15 cellular contexts compared by ENCODE assay signal in the genomic region with DNA sequence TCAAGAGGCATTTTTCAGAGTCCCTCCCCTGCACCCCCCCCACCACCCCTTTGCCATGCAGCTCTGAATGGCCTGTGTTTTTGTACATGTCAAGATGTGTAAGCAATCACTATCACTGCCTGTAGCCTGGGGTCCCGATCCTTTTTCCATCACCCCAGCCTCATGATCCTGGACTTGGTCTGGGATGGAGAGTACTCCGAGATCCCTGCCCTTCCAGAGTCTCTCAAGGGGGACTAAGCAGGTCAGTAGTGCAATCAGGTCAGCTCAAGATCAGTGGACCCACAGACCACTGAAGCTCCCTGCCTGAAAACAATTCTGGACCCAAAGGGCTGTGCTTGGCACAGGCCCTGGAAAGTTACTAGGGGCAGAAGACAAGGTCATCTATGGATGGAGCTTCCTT. TPM values are rescaled to one million over a fixed set of nuclear protein-coding genes. Genes with fewer than 3 reads are reported as not detected.
DNase-seq lines count a peak whose midpoint lies in the region; ATAC-seq, FAIRE-seq and TF ChIP-seq lines count a peak whose summit lies in the region.
"Had no signal": no experiment of that assay in that cellular context is flagged by ENCODE, and none has a peak within 500 bp of the region (broad histone marks: within the 10 kb centered on the region; RNA-seq: fewer than 3 reads in every experiment).

No MANE protein-coding gene starts in this region.

- H3K4me3 ChIP-seq in HepG2 (replicated peaks in 1 of 3; ENCODE audit: insufficient read depth in 1 of 3, low read depth in 2 of 3, low read length in 3 of 3) (no peak overlapping the region), right lobe of liver (no peak overlapping the region), KMS-11 (IDR thresholded peaks at IDR 0.05; ENCODE audit: insufficient read depth, low read depth, low read length) (no peak overlapping the region)
- H3K4me3 ChIP-seq: GM12878 had no signal

- intact Hi-C loops in HepG2 (cut with micrococcal nuclease; ENCODE audit: unreplicated experiment): no loop called here
- intact Hi-C loops in right lobe of liver (cut with DNase I): loop anchor here in 1 of 2 donors (5.0 kb wide), 1 partner anchor 35 kb away; no protein-coding TSS in a partner anchor

- no peak for TF ChIP-seq POLR2A in HepG2 (IDR thresholded peaks at IDR 0.05; ENCODE audit: insufficient read depth in 1 of 2, low read depth in 2 of 2, low read length in 2 of 2)
- no peak for TF ChIP-seq POLR2A in right lobe of liver (IDR thresholded peaks at IDR 0.05)

- no TSS peak for BruUV-seq in HepG2 (replicated peaks; lab: Mats Ljungman, UMichigan)

- TF ChIP-seq CTCF in HepG2 (CRISPR knock-in tag; IDR thresholded peaks at IDR 0.05) (no peak), right lobe of liver (IDR thresholded peaks at IDR 0.05) (no peak), KMS-11 (conservative IDR thresholded peaks at IDR 0.05; ENCODE audit: low read depth, low read length) (no peak)

- no peak for ATAC-seq in HepG2
- no peak for ATAC-seq in right lobe of liver
- no peak for ATAC-seq in GM18867 (IDR thresholded peaks at IDR 0.05; ENCODE audit: unreplicated experiment)
- no peak for ATAC-seq in GM18858 (IDR thresholded peaks at IDR 0.05; ENCODE audit: unreplicated experiment)
- ATAC-seq: PC-3 had no signal

- in situ Hi-C loops in HepG2 (cut with HindIII; ENCODE audit: extremely low pct_ligation_motif_present, low pct_unique_long_range_greater_than_20kb): no loop called here

- H3K27me3 ChIP-seq in HepG2 (ENCODE audit: control insufficient read depth in 1 of 2, insufficient read depth in 2 of 2, low read length in 2 of 2): no peaks in the 10 kb centered on the region
- no peaks in the 10 kb centered on the region for H3K27me3 ChIP-seq in right lobe of liver
- no peaks in the 10 kb centered on the region for H3K27me3 ChIP-seq in KMS-11 (ENCODE audit: insufficient read depth, low read depth)

- CTCF ChIA-PET in HepG2 (lab: Yijun Ruan, JAX; ENCODE audit: low intra/inter-chr PET ratio, low total read pairs): no interaction called here

- no peak for FAIRE-seq in HepG2 (lab: Jason Lieb, UNC)
- FAIRE-seq: GM12878 had no signal

- no peak for TF ChIP-seq RAD21 in HepG2 (CRISPR knock-in tag; IDR thresholded peaks at IDR 0.05)

- H3K9ac ChIP-seq in HepG2 (ENCODE audit: insufficient read depth, low read depth, low read length) (no peak overlapping the region), KMS-11 (no peak overlapping the region)

- POLR2A ChIA-PET in HepG2 (lab: Yijun Ruan, JAX): no interaction called here

- no peak overlapping the region for H2AFZ ChIP-seq in HepG2 (ENCODE audit: low read length)
- H2AFZ ChIP-seq in KMS-11 (ENCODE audit: low read depth): no peak overlapping the region

- no peaks in the 10 kb centered on the region for H3K36me3 ChIP-seq in HepG2 (replicated peaks in 1 of 2; ENCODE audit: control insufficient read depth in 1 of 2, insufficient read depth in 2 of 2, low read length in 2 of 2)
- no peaks in the 10 kb centered on the region for H3K36me3 ChIP-seq in right lobe of liver
- no peaks in the 10 kb centered on the region for H3K36me3 ChIP-seq in KMS-11 (ENCODE audit: insufficient read depth)

- H3K4me2 ChIP-seq in HepG2 (ENCODE audit: low read depth, low read length) (0 out of 2 replicates have a peak overlapping the region, but pooled peaks have one; percentile 13), KMS-11 (peak overlapping the region; percentile 5; the same call in 1 of the 2 replicates)

- peaks cover 22% of the 10 kb centered on the region for H3K4me1 ChIP-seq in HepG2 (ENCODE audit: insufficient read depth, low read length)
- H3K4me1 ChIP-seq in right lobe of liver: no peaks in the 10 kb centered on the region
- H3K4me1 ChIP-seq in KMS-11 (ENCODE audit: low read depth, poor library complexity, severe bottlenecking): peaks cover 18% of the 10 kb centered on the region

- DNase-seq in HepG2 (ENCODE audit: low spot score) (no peak), right lobe of liver (no peak), epithelial cell of prostate (ENCODE audit: low read depth, low spot score) (no peak), NAMALWA (ENCODE audit: low spot score) (no peak)
- DNase-seq: KBM-7, NCI-H187, NCI-H2227 treated with DMSO at 0.1 percent for 48 hours, PC-3, SIG-M5 had no signal

- H4K20me1 ChIP-seq in HepG2 (ENCODE audit: insufficient read depth, low read length) (no peaks in the 10 kb centered on the region), KMS-11 (ENCODE audit: insufficient read depth) (no peaks in the 10 kb centered on the region)

- no peaks in the 10 kb centered on the region for H3K79me2 ChIP-seq in HepG2 (ENCODE audit: insufficient read depth, low read length)
- H3K79me2 ChIP-seq in KMS-11 (ENCODE audit: insufficient read depth, low read depth): no peaks in the 10 kb centered on the region

- H3K9me3 ChIP-seq in HepG2 (ENCODE audit: low read length) (peaks cover 6% of the 10 kb centered on the region; the same call in 1 of the 2 replicates), right lobe of liver (no peaks in the 10 kb centered on the region)

- H3K27ac ChIP-seq in HepG2 (ENCODE audit: extremely low read length, insufficient read depth, low read length): no peak overlapping the region
- no peak overlapping the region for H3K27ac ChIP-seq in right lobe of liver
- H3K27ac ChIP-seq in KMS-11: no peak overlapping the region
- peak overlapping the region; percentile 80 for H3K27ac ChIP-seq in epithelial cell of prostate
- H3K27ac ChIP-seq: RWPE1 had no signal

- WGBS in HepG2 (ENCODE audit: low lambda C conversion rate): 91% methylated on average over 2 of the region's 2 CpGs
- WGBS in right lobe of liver (ENCODE audit: insufficient coverage, low coverage, low lambda C conversion rate, missing lambda C conversion rate): 100% methylated on average over 2 of the region's 2 CpGs

- TF ChIP-seq EP300 in HepG2 (IDR thresholded peaks at IDR 0.05; ENCODE audit: low read depth in 2 of 2, low read length in 2 of 2) (no peak), HepG2 (CRISPR knock-in tag; IDR thresholded peaks at IDR 0.05; ENCODE audit: borderline replicate concordance) (no peak)

TF ChIP-seq in HepG2, 621 proteins besides CTCF, POLR2A, EP300 and RAD21 (continues in another document):
- no peak for TF ChIP-seq MATR3 (CRISPR knock-in tag; IDR thresholded peaks at IDR 0.05)

RNA-seq across cellular contexts. Expression of a gene that starts 7.5 kb away (rescaled TPM):
- not detected in 2 replicates for total RNA-seq in HepG2 (2016; rRNA removed; fragmentation: Illumina TruSeq; extraction: Trizol)
- not detected in 2 replicates for total RNA-seq in HepG2 (2016; cell fraction: cytosol; rRNA removed; fragmentation: Illumina TruSeq; extraction: Trizol; ENCODE audit: low read depth)
- total RNA-seq in HepG2 (2016; cell fraction: insoluble cytoplasmic fraction; rRNA removed; fragmentation: Illumina TruSeq; extraction: Trizol): not detected in 2 replicates
- not detected in 2 replicates for total RNA-seq in HepG2 (2016; cell fraction: membrane; rRNA removed; fragmentation: Illumina TruSeq; extraction: Trizol)
- not detected in 2 replicates for total RNA-seq in HepG2 (2016; cell fraction: nucleus; rRNA removed; fragmentation: Illumina TruSeq; extraction: Trizol)
- polyA plus RNA-seq in HepG2 (2011; rRNA removed): not detected in 2 replicates
- polyA plus RNA-seq in HepG2 (2011; cell fraction: cytosol; rRNA removed): not detected in 2 replicates
- not detected in 2 replicates for polyA plus RNA-seq in HepG2 (2011; cell fraction: nucleus; rRNA removed)
- polyA plus RNA-seq in HepG2 (2012): not detected in 2 replicates
- not detected in 2 replicates for polyA plus RNA-seq in HepG2 (2016; cell fraction: cytosol; fragmentation: Illumina TruSeq; extraction: Trizol; ENCODE audit: low read depth)
- not detected in 2 replicates for polyA plus RNA-seq in HepG2 (2016; cell fraction: insoluble cytoplasmic fraction; fragmentation: Illumina TruSeq; extraction: Trizol; ENCODE audit: low read depth)
- polyA plus RNA-seq in HepG2 (2016; cell fraction: membrane; fragmentation: Illumina TruSeq; extraction: Trizol; ENCODE audit: low read depth): not detected in 2 replicates
- polyA plus RNA-seq in HepG2 (2016; cell fraction: nucleus; fragmentation: Illumina TruSeq; extraction: Trizol; ENCODE audit: insufficient read depth, low read depth): not detected in 2 replicates
- polyA minus RNA-seq in HepG2 (2011; rRNA and poly(A)+ RNA removed; ENCODE audit: low replicate concordance): not detected in 2 replicates
- not detected in 2 replicates for polyA minus RNA-seq in HepG2 (2011; cell fraction: cytosol; rRNA and poly(A)+ RNA removed)
- not detected in 2 replicates for polyA minus RNA-seq in HepG2 (2011; cell fraction: nucleus; rRNA and poly(A)+ RNA removed)
- total RNA-seq in right lobe of liver: under 1 TPM in 5 of 6 experiments, not detected in 1; 0.22 to 0.78 (median 0.37) TPM
- total RNA-seq: CD4-positive, CD25-positive, alpha-beta regulatory T cell; GM12878; PC-3 had no signal
- polyA plus RNA-seq: CD4-positive, CD25-positive, alpha-beta regulatory T cell had no signal

RNA-seq across cellular contexts. Expression of a gene that starts 45.7 kb away (rescaled TPM):
- 327 and 614 TPM in 2 replicates for total RNA-seq in HepG2 (2016; rRNA removed; fragmentation: Illumina TruSeq; extraction: Trizol)
- total RNA-seq in HepG2 (2016; cell fraction: cytosol; rRNA removed; fragmentation: Illumina TruSeq; extraction: Trizol; ENCODE audit: low read depth): 35.7 and 38.5 TPM in 2 replicates
- 330 and 598 TPM in 2 replicates for total RNA-seq in HepG2 (2016; cell fraction: insoluble cytoplasmic fraction; rRNA removed; fragmentation: Illumina TruSeq; extraction: Trizol)
- 112 and 128 TPM in 2 replicates for total RNA-seq in HepG2 (2016; cell fraction: membrane; rRNA removed; fragmentation: Illumina TruSeq; extraction: Trizol)
- total RNA-seq in HepG2 (2016; cell fraction: nucleus; rRNA removed; fragmentation: Illumina TruSeq; extraction: Trizol): 262 and 265 TPM in 2 replicates
- 52.7 and 108 TPM in 2 replicates for polyA plus RNA-seq in HepG2 (2011; rRNA removed)
- 35.8 and 39.5 TPM in 2 replicates for polyA plus RNA-seq in HepG2 (2011; cell fraction: cytosol; rRNA removed)
- polyA plus RNA-seq in HepG2 (2011; cell fraction: nucleus; rRNA removed): 38.5 and 46.3 TPM in 2 replicates
- polyA plus RNA-seq in HepG2 (2012): 78.9 and 178 TPM in 2 replicates
- polyA plus RNA-seq in HepG2 (2016; cell fraction: cytosol; fragmentation: Illumina TruSeq; extraction: Trizol; ENCODE audit: low read depth): 13.7 and 16.7 TPM in 2 replicates
- 406 and 447 TPM in 2 replicates for polyA plus RNA-seq in HepG2 (2016; cell fraction: insoluble cytoplasmic fraction; fragmentation: Illumina TruSeq; extraction: Trizol; ENCODE audit: low read depth)
- polyA plus RNA-seq in HepG2 (2016; cell fraction: membrane; fragmentation: Illumina TruSeq; extraction: Trizol; ENCODE audit: low read depth): 56.7 and 60.4 TPM in 2 replicates
- polyA plus RNA-seq in HepG2 (2016; cell fraction: nucleus; fragmentation: Illumina TruSeq; extraction: Trizol; ENCODE audit: insufficient read depth, low read depth): 324 and 347 TPM in 2 replicates
- 29.3 and 72.8 TPM in 2 replicates for polyA minus RNA-seq in HepG2 (2011; rRNA and poly(A)+ RNA removed; ENCODE audit: low replicate concordance)
- 58.4 and 82.8 TPM in 2 replicates for polyA minus RNA-seq in HepG2 (2011; cell fraction: cytosol; rRNA and poly(A)+ RNA removed)
- 83.2 and 96.0 TPM in 2 replicates for polyA minus RNA-seq in HepG2 (2011; cell fraction: nucleus; rRNA and poly(A)+ RNA removed)
- total RNA-seq in right lobe of liver: 1 to 10 TPM in 4 of 6 experiments, under 1 TPM in 2; 0.22 to 7.3 (median 3.0) TPM

Comparison
In these comparisons a context has a peak if more than half of its experiments do, and no peak if none do; other contexts are left out.
1. RNA of a gene that starts 45.7 kb away (total RNA-seq): 35.7 to 614 TPM in HepG2; 0.22 to 7.3 TPM in right lobe of liver; every median in the first group is over 4 times any median in the second.